In genomic region chr12:118495296-118495695, GRCh38 we compare ENCODE assay signal across 9 cellular contexts.
"Had no signal": no experiment of that assay in that cellular context is flagged by ENCODE, and none has a peak within 500 bp of the region (broad histone marks: within the 10 kb centered on the region; RNA-seq: fewer than 3 reads in every experiment).

No MANE protein-coding gene starts in this region.

- ATAC-seq: GM23338, HCT116 had no signal

- H3K9me3 ChIP-seq: HAP-1 had no signal

- H3K27ac ChIP-seq: GM23248 had no signal

- H3K4me3 ChIP-seq: GM23248, GM23338, HAP-1 had no signal

- H3K36me3 ChIP-seq: HAP-1 had no signal

- H2AFZ ChIP-seq: GM23248, GM23338 had no signal

- DNase-seq: GOT3, H7, H9 had no signal

- H3K4me2 ChIP-seq: GM23338 had no signal

- FAIRE-seq: H1, H54 had no signal

- H3K4me1 ChIP-seq: HAP-1 had no signal

- H3K9ac ChIP-seq: GM23248 had no signal
